In genomic region chr19:45508931-45509691, GRCh38 we compare ENCODE assay signal across 8 cellular contexts. TPM values are rescaled to one million over a fixed set of nuclear protein-coding genes. Genes with fewer than 3 reads are reported as not detected.
DNase-seq lines count a peak whose midpoint lies in the region; ATAC-seq and TF ChIP-seq lines count a peak whose summit lies in the region.

No MANE protein-coding gene starts in this region.

- peaks cover 30% of the 10 kb centered on the region for H3K36me3 Mint-ChIP-seq in activated B cell treated with CpG ODN at 0.5 μM for 24 hours (ENCODE audit: low read depth)
- peaks cover 26% of the 10 kb centered on the region for H3K36me3 Mint-ChIP-seq in natural killer cell treated with Interleukin-12 subunit alpha and Interleukin-12 subunit beta and Interleukin-15 and Interleukin-18, amount 100 ng/mL, for 72 hours

- DNase-seq in activated CD4-positive, alpha-beta T cell treated with anti-CD3 and anti-CD28 coated beads for 48 hours = peak; percentile 44
- DNase-seq in activated CD4-positive, alpha-beta T cell treated with anti-CD3 and anti-CD28 coated beads for 4 hours = no peak
- DNase-seq in Kasumi-1 (lab: John Stamatoyannopoulos, UW) (peak; percentile 53 to 54), activated B cell treated with CpG ODN at 0.5 μM for 24 hours (peak; percentile 59), fibroblast of mammary gland (ENCODE audit: low read depth) (peak; percentile 48), mesenteric fat pad (ENCODE audit: low spot score) (no peak)
- peak; percentile 86 for DNase-seq in natural killer cell treated with Interleukin-12 subunit alpha and Interleukin-12 subunit beta and Interleukin-15 and Interleukin-18, amount 100 ng/mL, for 72 hours (ENCODE audit: low spot score)

- TF ChIP-seq CTCF in activated B cell treated with CpG ODN at 0.5 μM for 24 hours (IDR thresholded peaks at IDR 0.05) (no peak), fibroblast of mammary gland (conservative IDR thresholded peaks at IDR 0.05; ENCODE audit: control insufficient read depth, insufficient read depth, low read depth, low read length) (no peak)

- peak overlapping the region; percentile 93 for H3K4me3 ChIP-seq in fibroblast of mammary gland (ENCODE audit: control insufficient read depth, low read depth, low read length)

- peak overlapping the region; percentile 93 for H3K27ac Mint-ChIP-seq in activated B cell treated with CpG ODN at 0.5 μM for 24 hours
- peak overlapping the region; percentile 85 to 96 for H3K27ac Mint-ChIP-seq in natural killer cell treated with Interleukin-12 subunit alpha and Interleukin-12 subunit beta and Interleukin-15 and Interleukin-18, amount 100 ng/mL, for 72 hours

- H3K4me1 Mint-ChIP-seq in activated B cell treated with CpG ODN at 0.5 μM for 24 hours = peaks cover 64% of the 10 kb centered on the region
- peaks cover 34 to 50% of the 10 kb centered on the region in 2 donors for H3K4me1 Mint-ChIP-seq in natural killer cell treated with Interleukin-12 subunit alpha and Interleukin-12 subunit beta and Interleukin-15 and Interleukin-18, amount 100 ng/mL, for 72 hours (ENCODE audit: low read depth in 2 of 2)

- peak; percentile 29 for ATAC-seq in activated B cell treated with CpG ODN at 0.5 μM for 24 hours (ENCODE audit: low read depth)
- peak; percentile 55 to 66 for ATAC-seq in natural killer cell treated with Interleukin-12 subunit alpha and Interleukin-12 subunit beta and Interleukin-15 and Interleukin-18, amount 100 ng/mL, for 72 hours
- no peak for ATAC-seq in GM21526 (IDR thresholded peaks at IDR 0.05; ENCODE audit: low FRiP score, unreplicated experiment)

- no peaks in the 10 kb centered on the region for H3K9me3 Mint-ChIP-seq in activated B cell treated with CpG ODN at 0.5 μM for 24 hours
- no peaks in the 10 kb centered on the region for H3K9me3 Mint-ChIP-seq in natural killer cell treated with Interleukin-12 subunit alpha and Interleukin-12 subunit beta and Interleukin-15 and Interleukin-18, amount 100 ng/mL, for 72 hours

- no peaks in the 10 kb centered on the region for H3K27me3 Mint-ChIP-seq in activated B cell treated with CpG ODN at 0.5 μM for 24 hours
- H3K27me3 Mint-ChIP-seq in natural killer cell treated with Interleukin-12 subunit alpha and Interleukin-12 subunit beta and Interleukin-15 and Interleukin-18, amount 100 ng/mL, for 72 hours = no peaks in the 10 kb centered on the region

- peak overlapping the region; percentile 96 for H3K4me3 Mint-ChIP-seq in activated B cell treated with CpG ODN at 0.5 μM for 24 hours
- H3K4me3 Mint-ChIP-seq in natural killer cell treated with Interleukin-12 subunit alpha and Interleukin-12 subunit beta and Interleukin-15 and Interleukin-18, amount 100 ng/mL, for 72 hours = peak overlapping the region; percentile 100

- CTCF ChIA-PET in activated B cell treated with CpG ODN at 0.5 μM for 24 hours (lab: Charles Lee) = interaction anchor here (0.9 to 1.8 kb wide), 3 partner anchors 24 to 30 kb away, joined by 3 to 5 read pairs (median 4); no protein-coding TSS in a partner anchor

- POLR2A ChIA-PET in activated B cell treated with CpG ODN at 0.5 μM for 24 hours (lab: Charles Lee) = interaction anchor here (1.0 to 2.2 kb wide), 7 partner anchors 9 to 208 kb away, joined by 3 to 10 read pairs (median 4); partner anchors contain the start of gene RTN2

- intact Hi-C loops in activated B cell treated with CpG ODN at 0.5 μM for 24 hours (cut with micrococcal nuclease) = loop anchor here (5.0 kb wide), 1 partner anchor 48 kb away; no protein-coding TSS in a partner anchor

RNA-seq across cellular contexts. Expression of gene VASP, which starts 1.8 kb away (rescaled TPM):
- total RNA-seq in activated B cell treated with CpG ODN at 0.5 μM for 24 hours = 294 and 300 TPM in 2 replicates
- 100 to 1,000 TPM; 447 to 589 TPM for total RNA-seq in natural killer cell treated with Interleukin-12 subunit alpha and Interleukin-12 subunit beta and Interleukin-15 and Interleukin-18, amount 100 ng/mL, for 72 hours
- 104 TPM for total RNA-seq in mesenteric fat pad

RNA-seq across cellular contexts. Expression of gene PPM1N, which starts 10.9 kb away (rescaled TPM):
- total RNA-seq in activated B cell treated with CpG ODN at 0.5 μM for 24 hours = 0.80 and 1.4 TPM in 2 replicates
- total RNA-seq in natural killer cell treated with Interleukin-12 subunit alpha and Interleukin-12 subunit beta and Interleukin-15 and Interleukin-18, amount 100 ng/mL, for 72 hours = 1 to 10 TPM; 3.2 to 3.6 TPM
- 1.1 TPM for total RNA-seq in mesenteric fat pad

RNA-seq across cellular contexts. Expression of gene RTN2, which starts 12.3 kb away (rescaled TPM):
- total RNA-seq in activated B cell treated with CpG ODN at 0.5 μM for 24 hours = 1.2 and 1.5 TPM in 2 replicates
- total RNA-seq in natural killer cell treated with Interleukin-12 subunit alpha and Interleukin-12 subunit beta and Interleukin-15 and Interleukin-18, amount 100 ng/mL, for 72 hours = 1 to 10 TPM; 5.9 to 7.8 TPM
- 8.3 TPM for total RNA-seq in mesenteric fat pad

RNA-seq across cellular contexts. Expression of gene FOSB, which starts 41.3 kb away (rescaled TPM):
- total RNA-seq in activated B cell treated with CpG ODN at 0.5 μM for 24 hours (16.8 and 20.4 TPM in 2 replicates), mesenteric fat pad (907 TPM)
- total RNA-seq in natural killer cell treated with Interleukin-12 subunit alpha and Interleukin-12 subunit beta and Interleukin-15 and Interleukin-18, amount 100 ng/mL, for 72 hours = 10 to 100 TPM; 16.3 to 18.0 TPM

Comparison
In these comparisons a context has a peak if more than half of its experiments do, and no peak if none do; other contexts are left out.
1. DNase-seq: peak in activated CD4-positive, alpha-beta T cell treated with anti-CD3 and anti-CD28 coated beads for 48 hours (single experiment), Kasumi-1 (2 of 2), activated B cell treated with CpG ODN at 0.5 μM for 24 hours (single experiment), fibroblast of mammary gland (single experiment) and natural killer cell treated with Interleukin-12 subunit alpha and Interleukin-12 subunit beta and Interleukin-15 and Interleukin-18, amount 100 ng/mL, for 72 hours (single experiment); none in activated CD4-positive, alpha-beta T cell treated with anti-CD3 and anti-CD28 coated beads for 4 hours (0 of 2) and mesenteric fat pad (single experiment).